ENCODE assay signal across 26 cellular contexts in the genomic region with DNA sequence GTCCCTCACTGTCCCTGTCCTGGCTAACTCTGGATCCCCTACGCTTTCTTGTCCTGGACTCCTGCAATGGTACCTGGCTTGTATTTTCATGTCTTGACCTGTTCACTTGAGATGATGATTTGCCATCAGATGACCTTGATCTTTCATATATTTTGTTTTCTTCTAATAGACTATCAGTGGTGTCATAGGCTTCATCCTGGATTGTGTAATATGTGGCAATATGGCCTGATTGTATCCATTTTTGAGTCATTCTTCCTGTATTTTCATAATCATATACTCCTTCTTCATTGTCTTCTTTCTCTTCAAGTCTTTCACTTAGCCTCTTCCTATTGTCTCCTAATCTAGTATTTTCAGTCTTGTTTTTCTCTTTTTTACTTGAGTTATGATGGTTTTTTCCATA. TPM values are rescaled to one million over a fixed set of nuclear protein-coding genes. Genes with fewer than 3 reads are reported as not detected.
"Had no signal": no experiment of that assay in that cellular context is flagged by ENCODE, and none has a peak within 500 bp of the region (broad histone marks: within the 10 kb centered on the region; RNA-seq: fewer than 3 reads in every experiment).

No MANE protein-coding gene starts in this region.

- ATAC-seq: left colon; left ventricle myocardium superior; pancreas; sciatic nerve; stimulated activated memory B cell treated with anti-CD40 and anti-IgM and Interleukin-4, amounts not matched to agents 10 μg/mL and 1 μg/mL and 100 μg/mL, for 72 hours had no signal

- H3K4me1 ChIP-seq: esophagus muscularis mucosa, pancreas, spleen, tibial artery, upper lobe of left lung, uterus had no signal

- H3K4me3 ChIP-seq: coronary artery, esophagus muscularis mucosa, lung, pancreas, spleen, tibial artery, upper lobe of left lung, uterus had no signal

- H3K36me3 ChIP-seq: pancreas, spleen, upper lobe of left lung, uterus had no signal

- H3K27me3 ChIP-seq: esophagus muscularis mucosa, pancreas, tibial artery, upper lobe of left lung, uterus had no signal

- H3K27ac ChIP-seq: coronary artery, epithelial cell of prostate, esophagus muscularis mucosa, pancreas, spleen, tibial artery, upper lobe of left lung, uterus had no signal

- FAIRE-seq: pancreas had no signal

- DNase-seq: effector CD4-positive, alpha-beta T cell; foreskin fibroblast; left colon; mesendoderm; naive B cell; occipital lobe; stimulated activated CD4-positive, alpha-beta T cell treated with anti-CD3 and anti-CD28 coated beads, Interleukin-15, amount 100 ng/mL, for 24 hours; stimulated activated CD4-positive, alpha-beta T cell treated with anti-CD3 and anti-CD28 coated beads, Interleukin-1b, Interleukin-23, amount 100 ng/mL, for 48 hours; stimulated activated CD4-positive, alpha-beta T cell treated with anti-CD3 and anti-CD28 coated beads, Interleukin-4, amount 100 ng/mL, for 24 hours; tibial artery had no signal

- H3K9me3 ChIP-seq: pancreas, upper lobe of left lung had no signal

RNA-seq across cellular contexts. Expression of a gene that starts 11.1 kb away (rescaled TPM):
- total RNA-seq: dermis microvascular lymphatic vessel endothelial cell, kidney epithelial cell, left colon, left ventricle myocardium superior, lung, occipital lobe, pancreas, progenitor cell of endocrine pancreas, upper lobe of left lung had no signal

RNA-seq across cellular contexts. Expression of a gene that starts 45.8 kb away (rescaled TPM):
- total RNA-seq: dermis microvascular lymphatic vessel endothelial cell, esophagus muscularis mucosa, kidney epithelial cell, left colon, left ventricle myocardium superior, lung, occipital lobe, pancreas, progenitor cell of endocrine pancreas, renal cortical epithelial cell, sciatic nerve, skeletal muscle tissue, upper lobe of left lung, uterus had no signal
- polyA plus RNA-seq: lung, spleen had no signal
